5 cellular contexts compared by ENCODE assay signal in the genomic region with DNA sequence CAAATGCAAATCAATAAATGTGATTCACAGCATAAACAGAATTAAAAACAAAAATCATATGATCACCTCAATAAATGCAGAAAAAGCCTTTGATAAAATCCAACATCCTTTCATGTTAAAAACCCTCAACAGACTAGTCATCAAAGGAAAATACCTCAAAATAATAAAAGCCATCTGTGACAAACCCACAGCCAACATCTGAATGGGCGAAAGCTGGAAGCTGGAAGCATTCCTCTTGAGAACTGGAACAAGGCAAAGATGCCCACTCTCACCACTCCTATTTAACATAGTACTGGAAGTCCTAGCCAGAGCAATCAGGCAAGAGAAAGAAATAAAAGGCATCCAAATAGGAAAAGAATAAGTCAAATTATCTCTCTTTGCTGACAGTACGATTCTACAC.
A peak's percentile ranks its signal among the peaks of the same experiment; 100 is the strongest.
DNase-seq lines count a peak whose midpoint lies in the region; TF ChIP-seq lines count a peak whose summit lies in the region.
"Not testable (repeated sequence)": the region's sequence is repeated elsewhere in the genome, so short reads cannot be mapped to it uniquely, and the experiment has no call there.

No MANE protein-coding gene starts in this region.

- WGBS in SK-N-SH (ENCODE audit: low lambda C conversion rate) = 21% methylated on average over 2 of the region's 2 CpGs

- not testable (repeated sequence) for TF ChIP-seq CTCF in SK-N-SH (IDR thresholded peaks at IDR 0.05); astrocyte of the spinal cord (IDR thresholded peaks at IDR 0.05; ENCODE audit: low read depth, low read length); foreskin fibroblast (IDR thresholded peaks at IDR 0.05; ENCODE audit: low read depth, low read length)

- H3K27me3 ChIP-seq in SK-N-SH (ENCODE audit: insufficient read depth) = not testable (repeated sequence)

- CTCF ChIA-PET in SK-N-SH (lab: Yijun Ruan, JAX) = not testable (repeated sequence)

- H3K9me2 ChIP-seq in SK-N-SH = not testable (repeated sequence)

- in situ Hi-C loops in astrocyte of the spinal cord (cut with HindIII; ENCODE audit: low sequenced_read_pairs) = not testable (repeated sequence)

- H3K36me3 ChIP-seq in SK-N-SH (replicated peaks in 1 of 2; ENCODE audit: control insufficient read depth in 1 of 2, insufficient read depth in 2 of 2, low read length in 1 of 2) = not testable (repeated sequence)

- TF ChIP-seq RAD21 in SK-N-SH (IDR thresholded peaks at IDR 0.05; ENCODE audit: low read length) = not testable (repeated sequence)

- not testable (repeated sequence) for H4K20me1 ChIP-seq in SK-N-SH (ENCODE audit: insufficient read depth)

- H3K9me3 ChIP-seq in SK-N-SH = not testable (repeated sequence)

- H3K27ac ChIP-seq in SK-N-SH (ENCODE audit: low read depth in 2 of 2, low read length in 1 of 2) = not testable (repeated sequence)

- not testable (repeated sequence) for H2AFZ ChIP-seq in SK-N-SH (ENCODE audit: low read depth)

- TF ChIP-seq EP300 in SK-N-SH (IDR thresholded peaks at IDR 0.05; ENCODE audit: borderline replicate concordance in 1 of 2, low read depth in 1 of 2, low read length in 1 of 2) = not testable (repeated sequence)

- H3K79me2 ChIP-seq in SK-N-SH (ENCODE audit: insufficient read depth) = not testable (repeated sequence)

- not testable (repeated sequence) for H3F3A ChIP-seq in SK-N-SH (replicated peaks; ENCODE audit: insufficient read depth)

- H3K4me3 ChIP-seq in SK-N-SH (ENCODE audit: low read depth in 2 of 2, low read length in 1 of 2); astrocyte of the spinal cord (ENCODE audit: low read depth, low read length); foreskin fibroblast (ENCODE audit: low read depth in 1 of 2, low read length in 2 of 2): not testable (repeated sequence)

- POLR2A ChIA-PET in SK-N-SH (lab: Yijun Ruan, JAX) = not testable (repeated sequence)

- H3K4me2 ChIP-seq in SK-N-SH = not testable (repeated sequence)

- not testable (repeated sequence) for DNase-seq in SK-N-SH
- DNase-seq in astrocyte of the spinal cord (ENCODE audit: low read depth, low spot score) (peak; percentile 58), fibroblast of gingiva (ENCODE audit: low read depth) (peak; percentile 48), fibroblast of peridontal ligament (ENCODE audit: extremely low read depth) (peak; percentile 45), foreskin fibroblast (peak; percentile 29 to 57)

- H3K9ac ChIP-seq in SK-N-SH = not testable (repeated sequence)

- H3K4me1 ChIP-seq in SK-N-SH (ENCODE audit: control insufficient read depth in 1 of 2, insufficient read depth in 2 of 2, low read depth in 1 of 2, low read length in 1 of 2) = not testable (repeated sequence)

TF ChIP-seq in SK-N-SH, 30 proteins besides CTCF, POLR2A, EP300 and RAD21:
- TF ChIP-seq TCF12 (IDR thresholded peaks at IDR 0.05) = 0 out of 2 replicates have a peak, but pooled peaks have one; percentile 6
